Comparison of ENCODE assay signal across 10 cellular contexts in the genomic region with DNA sequence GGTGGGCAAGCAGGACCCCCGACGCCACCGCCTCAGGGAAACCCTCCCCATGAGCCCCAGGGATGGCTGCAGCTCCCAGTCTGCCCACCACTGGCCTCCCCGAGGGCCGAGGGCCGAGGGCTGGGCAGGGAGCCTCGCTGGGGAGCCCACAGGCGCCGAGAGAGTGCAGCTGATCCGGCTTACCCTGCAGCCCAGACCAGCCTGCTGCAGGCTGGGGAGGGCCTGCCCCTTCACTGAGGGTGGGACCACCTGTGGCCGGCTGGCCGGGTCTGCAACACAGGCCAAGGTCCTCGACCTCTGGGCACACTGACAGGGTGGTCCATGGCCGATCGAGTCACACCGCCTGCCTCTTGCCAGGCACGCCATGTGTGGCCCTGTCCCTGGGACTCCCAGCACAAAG. TPM values are rescaled to one million over a fixed set of nuclear protein-coding genes. Genes with fewer than 3 reads are reported as not detected.
"Had no signal": no experiment of that assay in that cellular context is flagged by ENCODE, and none has a peak within 500 bp of the region (broad histone marks: within the 10 kb centered on the region; RNA-seq: fewer than 3 reads in every experiment).

No MANE protein-coding gene starts in this region.

- H3K4me3 Mint-ChIP-seq: GM23338, HFFc6 had no signal

- H3K4me1 ChIP-seq: HAP-1 had no signal

- H2AFZ ChIP-seq: GM23338 had no signal

- H3K4me3 ChIP-seq: GM23338, HAP-1, K562 had no signal

- H3K36me3 ChIP-seq: HAP-1 had no signal

- H3K27ac ChIP-seq: HL-60 had no signal

- H3K9me3 ChIP-seq: HAP-1 had no signal

- H3K4me1 Mint-ChIP-seq: GM23338 had no signal

- H3K27ac Mint-ChIP-seq: GM23338, HFFc6 had no signal

- H3K4me2 ChIP-seq: GM23338 had no signal

- DNase-seq: H7, HFFc6, IMR-90 had no signal

- FAIRE-seq: K562 had no signal

- ATAC-seq: GM23338, HCT116, K562 had no signal

RNA-seq across cellular contexts. Expression of gene ADGRA1, which starts 27.3 kb away (rescaled TPM):
- total RNA-seq: H4, HFFc6, HT1080, IMR-90, K562 had no signal
- polyA plus RNA-seq: IMR-90, K562 had no signal
